Comparison of ENCODE assay signal across 8 cellular contexts in genomic region chr1:16217061-16217785, GRCh38. TPM values are rescaled to one million over a fixed set of nuclear protein-coding genes. Genes with fewer than 3 reads are reported as not detected.
DNase-seq lines count a peak whose midpoint lies in the region; ATAC-seq and TF ChIP-seq lines count a peak whose summit lies in the region.

No MANE protein-coding gene starts in this region.

- peaks cover 0 to 13% of the 10 kb centered on the region in 2 donors for H3K4me1 ChIP-seq in thoracic aorta (ENCODE audit: control insufficient read depth in 1 of 2, low read depth in 2 of 2)

- H3K9me3 Mint-ChIP-seq in activated naive CD8-positive, alpha-beta T cell (ENCODE audit: low read depth), result no peaks in the 10 kb centered on the region
- no peaks in the 10 kb centered on the region for H3K9me3 Mint-ChIP-seq in osteocyte (ENCODE audit: unreplicated experiment)

- H3K27ac Mint-ChIP-seq in activated naive CD8-positive, alpha-beta T cell, result no peak overlapping the region
- peak overlapping the region; percentile 63 for H3K27ac Mint-ChIP-seq in osteocyte (ENCODE audit: unreplicated experiment)

- DNase-seq in G401 (ENCODE audit: low spot score) (peak; percentile 97), HCEC 1CT (peak; percentile 95), MV-4-11 (lab: John Stamatoyannopoulos, UW) (peak; percentile 91), head of caudate nucleus (peak; percentile 83 to 97 (median 94)), osteocyte (ENCODE audit: extremely low spot score, unreplicated experiment) (peak; percentile 99), thoracic aorta (ENCODE audit: low spot score) (peak; percentile 97)

- TF ChIP-seq CTCF in osteocyte (IDR thresholded peaks at IDR 0.05) (no peak), thoracic aorta (IDR thresholded peaks at IDR 0.05) (no peak)

- H3K36me3 ChIP-seq in thoracic aorta, result no peaks in the 10 kb centered on the region

- in situ Hi-C loops in G401 (cut with HindIII; ENCODE audit: low sequenced_read_pairs), result no loop called here

- peak overlapping the region; percentile 1 to 20 for H3K27ac ChIP-seq in thoracic aorta

- H3K27me3 Mint-ChIP-seq in activated naive CD8-positive, alpha-beta T cell, result no peaks in the 10 kb centered on the region
- H3K27me3 Mint-ChIP-seq in osteocyte (ENCODE audit: unreplicated experiment), result peaks cover 7% of the 10 kb centered on the region

- peaks cover 13% of the 10 kb centered on the region for H3K4me1 Mint-ChIP-seq in activated naive CD8-positive, alpha-beta T cell (ENCODE audit: low read depth)
- peaks cover 17% of the 10 kb centered on the region for H3K4me1 Mint-ChIP-seq in osteocyte (ENCODE audit: unreplicated experiment)

- H3K36me3 Mint-ChIP-seq in activated naive CD8-positive, alpha-beta T cell, result no peaks in the 10 kb centered on the region
- no peaks in the 10 kb centered on the region for H3K36me3 Mint-ChIP-seq in osteocyte (ENCODE audit: unreplicated experiment)

- H3K9me3 ChIP-seq in thoracic aorta, result no peaks in the 10 kb centered on the region

- ATAC-seq in SK-N-SH treated with all-trans-retinoic acid at 6 μM for 48 hours (peak; percentile 92), thoracic aorta (ENCODE audit: insufficient number of reproducible peaks, low FRiP score, low read depth) (peak; percentile 96)

- intact Hi-C loops in head of caudate nucleus (cut with DNase I), result no loop called here

- H3K4me3 ChIP-seq in thoracic aorta, result peak overlapping the region; percentile 76

- no peaks in the 10 kb centered on the region for H3K27me3 ChIP-seq in thoracic aorta (replicated peaks; ENCODE audit: insufficient read depth)

- peak overlapping the region; percentile 84 for H3K4me3 Mint-ChIP-seq in activated naive CD8-positive, alpha-beta T cell
- peak overlapping the region; percentile 79 for H3K4me3 Mint-ChIP-seq in osteocyte (ENCODE audit: unreplicated experiment)

TF ChIP-seq in SK-N-SH treated with all-trans-retinoic acid at 6 μM for 48 hours, 23 proteins besides CTCF, POLR2A, EP300 and RAD21:
- no peak for TF ChIP-seq RARB (CRISPR knock-in tag; IDR thresholded peaks at IDR 0.05)
- TF ChIP-seq ZFP30 (CRISPR knock-in tag; IDR thresholded peaks at IDR 0.05), result no peak
- TF ChIP-seq TCF4 (CRISPR knock-in tag; IDR thresholded peaks at IDR 0.05; ENCODE audit: borderline replicate concordance), result peak; percentile 76

RNA-seq across cellular contexts. Expression of gene ARHGEF19, which starts 4.8 kb away (rescaled TPM):
- 4.7 and 7.4 TPM in 2 replicates for total RNA-seq in G401 (2014; rRNA removed; shearing (Covaris generic))
- total RNA-seq in osteocyte (8.5 and 9.5 TPM in 2 replicates), thoracic aorta (1 to 10 TPM; 8.1 to 8.5 TPM)

RNA-seq across cellular contexts. Expression of gene CPLANE2, which starts 19.8 kb away (rescaled TPM):
- 2.8 and 3.5 TPM in 2 replicates for total RNA-seq in G401 (2014; rRNA removed; shearing (Covaris generic))
- total RNA-seq in osteocyte (10.3 and 11.8 TPM in 2 replicates), thoracic aorta (10 to 100 TPM in 1 of 2 donors, 1 to 10 TPM in 1; 9.3 to 14.6 TPM)

Comparison
In these comparisons a context has a peak if more than half of its experiments do, and no peak if none do; other contexts are left out.
1. Peak in every context shown above with its lines: DNase-seq, ATAC-seq, H3K4me3 ChIP-seq and H3K27ac ChIP-seq.